Comparison of ENCODE assay signal across 16 cellular contexts in the genomic region with DNA sequence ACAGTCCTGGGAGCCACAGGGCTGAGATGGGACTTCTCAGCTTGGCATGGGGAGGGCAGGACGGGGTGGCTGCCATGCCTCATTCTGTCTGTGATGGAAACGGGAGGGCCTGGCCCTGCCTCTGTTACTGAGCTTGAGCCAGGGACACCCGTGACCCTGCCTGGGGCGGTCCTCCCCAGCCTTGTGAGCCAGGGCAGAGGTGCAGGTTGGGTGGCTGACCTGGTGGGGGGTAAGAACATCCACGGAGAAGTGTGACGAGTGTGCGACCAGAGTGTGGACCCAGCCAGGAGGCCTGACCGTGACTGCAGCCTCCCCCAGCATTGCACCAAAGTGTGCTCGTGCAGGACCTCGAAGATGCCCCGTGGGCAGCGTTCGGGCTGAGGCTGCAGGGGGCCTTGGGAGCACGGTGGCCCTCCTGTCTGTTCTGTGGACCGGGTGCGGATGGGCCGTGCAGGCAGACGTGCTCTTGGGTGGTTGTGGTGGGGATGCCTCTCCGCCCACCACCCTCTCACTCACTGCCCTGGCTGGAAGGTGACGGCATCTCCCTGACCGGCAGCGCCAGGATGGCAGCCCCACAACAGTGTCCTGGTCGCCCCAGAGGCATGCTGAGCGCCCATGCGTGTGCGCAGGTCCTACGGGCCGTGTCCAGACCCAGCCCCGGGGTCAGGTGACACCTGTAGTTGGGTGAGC. TPM values are rescaled to one million over a fixed set of nuclear protein-coding genes. Genes with fewer than 3 reads are reported as not detected.
DNase-seq lines count a peak whose midpoint lies in the region; ATAC-seq and TF ChIP-seq lines count a peak whose summit lies in the region.
"Had no signal": no experiment of that assay in that cellular context is flagged by ENCODE, and none has a peak within 500 bp of the region (broad histone marks: within the 10 kb centered on the region; RNA-seq: fewer than 3 reads in every experiment).

No MANE protein-coding gene starts in this region.

- H3K4me2 ChIP-seq in BLaER1 treated with 17β-estradiol and CSF1 and Interleukin-3, amounts not matched to agents 10 nM and 100 nM: peak overlapping the region; percentile 30 to 98 (median 96); a peak in 21 of 22 replicates

- no peak overlapping the region for H3K27ac ChIP-seq in BLaER1 treated with 17β-estradiol and CSF1 and Interleukin-3, amounts not matched to agents 10 nM and 100 nM
- peak overlapping the region; percentile 68 to 72 for H3K27ac ChIP-seq in ascending aorta

- H3K4me3 ChIP-seq in BLaER1 treated with 17β-estradiol and CSF1 and Interleukin-3, amounts not matched to agents 10 nM and 100 nM: no peak overlapping the region
- peak overlapping the region; percentile 17 to 37 for H3K4me3 ChIP-seq in ascending aorta
- H3K4me3 ChIP-seq: GM12878, testis had no signal

- peaks cover 75 to 99% (median 91%) of the 10 kb centered on the region in 10 experiments for H3K4me1 ChIP-seq in BLaER1 treated with 17β-estradiol and CSF1 and Interleukin-3, amounts not matched to agents 10 nM and 100 nM
- H3K4me1 ChIP-seq in ascending aorta: peaks cover 52 to 95% of the 10 kb centered on the region in 2 donors

- no peaks in the 10 kb centered on the region for H3K27me3 ChIP-seq in BLaER1 treated with 17β-estradiol and CSF1 and Interleukin-3, amounts not matched to agents 10 nM and 100 nM
- H3K27me3 ChIP-seq in ascending aorta: no peaks in the 10 kb centered on the region
- H3K27me3 ChIP-seq: testis had no signal

- peaks cover 7 to 42% (median 17%) of the 10 kb centered on the region in 11 experiments; a peak in 21 of 22 replicates for H3K36me3 ChIP-seq in BLaER1 treated with 17β-estradiol and CSF1 and Interleukin-3, amounts not matched to agents 10 nM and 100 nM
- peaks cover 3 to 6% of the 10 kb centered on the region in 2 donors for H3K36me3 ChIP-seq in ascending aorta

- ATAC-seq in sciatic nerve: peak; percentile 2
- ATAC-seq in GM21526 (IDR thresholded peaks at IDR 0.05; ENCODE audit: low FRiP score, unreplicated experiment): no peak
- ATAC-seq in HG02642 (IDR thresholded peaks at IDR 0.05; ENCODE audit: poor library complexity, unreplicated experiment): no peak
- ATAC-seq: GM12878 had no signal

- H4K20me1 ChIP-seq in BLaER1 treated with 17β-estradiol and CSF1 and Interleukin-3, amounts not matched to agents 10 nM and 100 nM: peaks cover 97 to 100% (median 100%) of the 10 kb centered on the region in 11 experiments

- intact Hi-C loops in ascending aorta (cut with DNase I) (no loop called here), sciatic nerve (cut with DNase I) (no loop called here)

- H3K9me3 ChIP-seq in BLaER1 treated with 17β-estradiol and CSF1 and Interleukin-3, amounts not matched to agents 10 nM and 100 nM (replicated peaks in 1 of 11): peaks cover 0 to 15% (median 11%) of the 10 kb centered on the region in 11 experiments; a peak in 13 of 22 replicates
- H3K9me3 ChIP-seq in ascending aorta: no peaks in the 10 kb centered on the region
- H3K9me3 ChIP-seq: testis had no signal

- H3K9ac ChIP-seq in BLaER1 treated with 17β-estradiol and CSF1 and Interleukin-3, amounts not matched to agents 10 nM and 100 nM: peak overlapping the region in 1 of 11 experiments; percentile 77; a peak in 2 of 22 replicates

- DNase-seq in ascending aorta (ENCODE audit: low spot score in 2 of 2) (no peak), left kidney (ENCODE audit: low read depth, low spot score) (peak; percentile 53), sciatic nerve (ENCODE audit: low spot score) (no peak), DMS 273 treated with DMSO at 0.1 percent for 48 hours (lab: John Stamatoyannopoulos, UW) (no peak)
- DNase-seq in stimulated activated CD4-positive, alpha-beta T cell treated with anti-CD3 and anti-CD28 coated beads, Interleukin-15, amount 100 ng/mL, for 24 hours: no peak
- DNase-seq: effector CD8-positive, alpha-beta T cell; islet precursor cell; NK-92 treated with Interleukin-12 subunit alpha and Interleukin-12 subunit beta, amount 100 ng/mL, for 24 hours; SHP77 treated with DMSO at 0.1 percent for 48 hours; small intestine; T1000; testis had no signal

- TF ChIP-seq CTCF in ascending aorta (IDR thresholded peaks at IDR 0.05): no peak

RNA-seq across cellular contexts. Expression of a gene that starts 45.4 kb away (rescaled TPM):
- total RNA-seq in ascending aorta (139 TPM), sciatic nerve (108 TPM)

Comparison
In these comparisons a context has a peak if more than half of its experiments do, and no peak if none do; other contexts are left out.
1. H3K27ac ChIP-seq: peak in ascending aorta (2 of 2); none in BLaER1 treated with 17β-estradiol and CSF1 and Interleukin-3, amounts not matched to agents 10 nM and 100 nM (0 of 11).
2. H3K4me3 ChIP-seq: peak in ascending aorta (2 of 2); none in BLaER1 treated with 17β-estradiol and CSF1 and Interleukin-3, amounts not matched to agents 10 nM and 100 nM (0 of 10).